ENCODE assay signal across 25 cellular contexts in genomic region chr7:99825451-99825850, GRCh38. TPM values are rescaled to one million over a fixed set of nuclear protein-coding genes. Genes with fewer than 3 reads are reported as not detected.
DNase-seq lines count a peak whose midpoint lies in the region; TF ChIP-seq lines count a peak whose summit lies in the region.
"Had no signal": no experiment of that assay in that cellular context is flagged by ENCODE, and none has a peak within 500 bp of the region (broad histone marks: within the 10 kb centered on the region; RNA-seq: fewer than 3 reads in every experiment).

No MANE protein-coding gene starts in this region.

- H3K4me3 Mint-ChIP-seq in nephron = no peak overlapping the region
- H3K4me3 Mint-ChIP-seq: CD4-positive, CD25-positive, alpha-beta regulatory T cell had no signal

- no peak overlapping the region for H3K9ac ChIP-seq in smooth muscle cell (ENCODE audit: low read depth)
- H3K9ac ChIP-seq: BLaER1 had no signal

- H3K27ac Mint-ChIP-seq in nephron = peak overlapping the region; percentile 5 to 65 (median 9)
- H3K27ac Mint-ChIP-seq: CD4-positive, CD25-positive, alpha-beta regulatory T cell had no signal

- H3K9me3 Mint-ChIP-seq in nephron = no peaks in the 10 kb centered on the region
- H3K9me3 Mint-ChIP-seq: CD4-positive, CD25-positive, alpha-beta regulatory T cell had no signal

- H4K20me1 ChIP-seq in smooth muscle cell (ENCODE audit: low read depth) = no peaks in the 10 kb centered on the region
- H4K20me1 ChIP-seq: BLaER1 had no signal

- TF ChIP-seq POLR2A in suprapubic skin (IDR thresholded peaks at IDR 0.05) = no peak

- no peaks in the 10 kb centered on the region for H3F3A ChIP-seq in smooth muscle cell (ENCODE audit: low read depth)

- H3K9me3 ChIP-seq in smooth muscle cell (replicated peaks; ENCODE audit: low read depth) = no peaks in the 10 kb centered on the region
- no peaks in the 10 kb centered on the region for H3K9me3 ChIP-seq in suprapubic skin
- H3K9me3 ChIP-seq: BLaER1, Peyer's patch had no signal

- no peaks in the 10 kb centered on the region for H3K36me3 Mint-ChIP-seq in nephron (ENCODE audit: low read depth)
- H3K36me3 Mint-ChIP-seq: CD4-positive, CD25-positive, alpha-beta regulatory T cell had no signal

- H2AFZ ChIP-seq in smooth muscle cell (ENCODE audit: low read depth) = peak overlapping the region; percentile 62

- H3K36me3 ChIP-seq in smooth muscle cell (ENCODE audit: low read depth) (no peaks in the 10 kb centered on the region), suprapubic skin (no peaks in the 10 kb centered on the region)
- H3K36me3 ChIP-seq: BLaER1, Peyer's patch had no signal

- 40% methylated on average over 1 of the region's 1 CpG for WGBS in smooth muscle cell (ENCODE audit: low lambda C conversion rate)
- WGBS in suprapubic skin = 92% methylated on average over 1 of the region's 1 CpG

- no peaks in the 10 kb centered on the region for H3K79me2 ChIP-seq in smooth muscle cell (ENCODE audit: low read depth)

- H3K4me1 Mint-ChIP-seq in nephron = peaks cover 21% of the 10 kb centered on the region
- H3K4me1 Mint-ChIP-seq: CD4-positive, CD25-positive, alpha-beta regulatory T cell had no signal

- H3K4me1 ChIP-seq in smooth muscle cell (ENCODE audit: low read depth) (no peaks in the 10 kb centered on the region), suprapubic skin (no peaks in the 10 kb centered on the region)
- H3K4me1 ChIP-seq: BLaER1 had no signal

- peak overlapping the region; percentile 48 for H3K4me2 ChIP-seq in smooth muscle cell
- H3K4me2 ChIP-seq: BLaER1 had no signal

- H3K4me3 ChIP-seq in smooth muscle cell (no peak overlapping the region), suprapubic skin (no peak overlapping the region)
- H3K4me3 ChIP-seq: BLaER1, Peyer's patch had no signal

- TF ChIP-seq CTCF in VCaP (conservative IDR thresholded peaks at IDR 0.05) = no peak
- TF ChIP-seq CTCF in nephron (IDR thresholded peaks at IDR 0.05; ENCODE audit: unreplicated experiment in 3 of 3) = no peak
- TF ChIP-seq CTCF in smooth muscle cell (IDR thresholded peaks at IDR 0.05; ENCODE audit: borderline replicate concordance, insufficient read depth, poor library complexity, severe bottlenecking) = no peak
- TF ChIP-seq CTCF in suprapubic skin (IDR thresholded peaks at IDR 0.05) = no peak

- no peak for TF ChIP-seq EP300 in suprapubic skin (IDR thresholded peaks at IDR 0.05)

- peaks cover 14% of the 10 kb centered on the region for H3K27me3 Mint-ChIP-seq in nephron (ENCODE audit: low read depth)

- no peaks in the 10 kb centered on the region for H3K27me3 ChIP-seq in smooth muscle cell (ENCODE audit: low read depth)
- no peaks in the 10 kb centered on the region for H3K27me3 ChIP-seq in suprapubic skin
- H3K27me3 ChIP-seq: BLaER1, Peyer's patch had no signal

- DNase-seq in foreskin melanocyte (peak; percentile 20), smooth muscle cell (lab: John Stamatoyannopoulos, UW; ENCODE audit: unreplicated experiment) (no peak), NOMO-1 treated with DMSO at 0.1 percent for 48 hours (lab: John Stamatoyannopoulos, UW; ENCODE audit: unreplicated experiment) (no peak), suprapubic skin (ENCODE audit: low spot score in 2 of 2) (no peak), cerebellar cortex (ENCODE audit: low spot score) (no peak)
- DNase-seq: CD4-positive, CD25-positive, alpha-beta regulatory T cell; Kasumi-1; MV-4-11; NCI-H1105; NCI-H146; NCI-H1930; NCI-H2107; NCI-H446; NCI-H526; NCI-H82; OCI-M1; Peyer's patch; SHP77 treated with DMSO at 0.1 percent for 48 hours had no signal

- H3K27ac ChIP-seq in VCaP (peak overlapping the region; percentile 82; the same call in 1 of the 2 replicates), smooth muscle cell (ENCODE audit: low read depth) (no peak overlapping the region), suprapubic skin (no peak overlapping the region)
- H3K27ac ChIP-seq: BLaER1, HL-60, Peyer's patch had no signal

RNA-seq across cellular contexts. Expression of gene CYP3A43, which starts 2.4 kb away (rescaled TPM):
- total RNA-seq in smooth muscle cell (not detected in 2 replicates), suprapubic skin (not detected)
- not detected in 2 replicates for polyA plus RNA-seq in smooth muscle cell
- total RNA-seq: A172; CD4-positive, CD25-positive, alpha-beta regulatory T cell; H4; M059J had no signal
- polyA plus RNA-seq: CD4-positive, CD25-positive, alpha-beta regulatory T cell had no signal

RNA-seq across cellular contexts. Expression of gene CYP3A4, which starts 41.5 kb away (rescaled TPM):
- not detected in 2 replicates for total RNA-seq in smooth muscle cell
- polyA plus RNA-seq in smooth muscle cell = not detected in 2 replicates
- total RNA-seq in suprapubic skin = 1 to 10 TPM; 2.3 to 7.8 (median 4.4) TPM
- total RNA-seq: A172; CD4-positive, CD25-positive, alpha-beta regulatory T cell; H4 had no signal
- polyA plus RNA-seq: CD4-positive, CD25-positive, alpha-beta regulatory T cell had no signal

RNA-seq across cellular contexts. Expression of gene OR2AE1, which starts 51.4 kb away (rescaled TPM):
- total RNA-seq in smooth muscle cell = not detected in 2 replicates
- polyA plus RNA-seq in smooth muscle cell = not detected in 2 replicates
- 1 to 10 TPM in 1 of 4 donors, not detected in 3; 1.5 TPM for total RNA-seq in suprapubic skin
- total RNA-seq: A172, H4, M059J, Peyer's patch had no signal
- polyA plus RNA-seq: CD4-positive, CD25-positive, alpha-beta regulatory T cell had no signal
